In the genomic region with DNA sequence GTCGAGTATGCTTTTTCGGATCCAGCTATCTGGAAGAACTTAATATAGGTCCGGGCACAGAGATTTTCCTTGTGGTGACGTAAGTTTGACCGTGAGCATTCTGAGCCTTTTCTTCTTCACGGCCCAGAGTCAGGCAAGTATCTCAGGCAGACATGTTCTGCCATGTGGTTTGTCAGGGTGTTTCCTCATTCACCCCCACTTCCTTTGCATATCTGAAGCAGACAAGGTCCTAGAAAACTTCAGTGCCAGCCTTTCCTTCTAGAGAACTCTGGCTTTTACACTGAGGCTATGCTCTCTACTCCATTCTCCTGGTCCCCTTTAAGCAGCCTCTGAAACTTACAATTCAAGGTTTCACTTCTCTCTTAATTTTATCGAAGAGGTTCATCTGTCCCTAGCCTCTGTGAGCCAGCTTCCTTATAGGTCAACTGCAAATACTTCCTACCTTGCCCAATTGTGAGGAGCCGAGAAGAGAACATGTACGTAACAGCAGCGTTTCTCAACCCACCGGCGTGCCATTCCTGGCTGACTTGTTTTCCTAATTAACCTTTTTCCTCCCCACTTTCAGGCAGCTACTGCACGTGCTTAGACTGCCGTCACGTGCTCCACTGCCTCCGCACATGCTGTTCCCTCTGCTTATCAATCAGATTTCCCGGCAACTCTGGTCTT, we compare ENCODE assay signal across 8 cellular contexts. TPM values are rescaled to one million over a fixed set of nuclear protein-coding genes. Genes with fewer than 3 reads are reported as not detected.
DNase-seq lines count a peak whose midpoint lies in the region; ATAC-seq and TF ChIP-seq lines count a peak whose summit lies in the region.

No MANE protein-coding gene starts in this region.

- peaks cover 56% of the 10 kb centered on the region for H3K36me3 ChIP-seq in MG63

- H3K27ac Mint-ChIP-seq in memory B cell = peak overlapping the region; percentile 97
- no peak overlapping the region for H3K27ac Mint-ChIP-seq in nephron progenitor cell

- no peaks in the 10 kb centered on the region for H3K9me3 ChIP-seq in MG63

- peak; percentile 95 for ATAC-seq in GM18858 (IDR thresholded peaks at IDR 0.05; ENCODE audit: unreplicated experiment)
- peak; percentile 91 for ATAC-seq in HG02588 (IDR thresholded peaks at IDR 0.05; ENCODE audit: unreplicated experiment)
- ATAC-seq in memory B cell (ENCODE audit: low read depth) = peak; percentile 88

- TF ChIP-seq CTCF in nephron progenitor cell (IDR thresholded peaks at IDR 0.05) = no peak

- H3K27me3 Mint-ChIP-seq in memory B cell (no peaks in the 10 kb centered on the region), nephron progenitor cell (ENCODE audit: low read depth, poor library complexity) (no peaks in the 10 kb centered on the region)

- H3K4me3 ChIP-seq in MG63 = no peak overlapping the region

- H3K9me3 Mint-ChIP-seq in memory B cell (peaks cover 5% of the 10 kb centered on the region), nephron progenitor cell (peaks cover 8% of the 10 kb centered on the region)

- DNase-seq in MV-4-11 (lab: John Stamatoyannopoulos, UW) (peak; percentile 87), memory B cell (ENCODE audit: low spot score in 2 of 2) (peak; percentile 19 to 22), MG63 (no peak), nephron progenitor cell (no peak), NCI-H748 treated with DMSO at 0.1 percent for 48 hours (lab: John Stamatoyannopoulos, UW) (no peak)
- DNase-seq in activated CD4-positive, CD25-positive, alpha-beta regulatory T cell treated with anti-CD3 and anti-CD28 coated beads, Interleukin-2, amount 50 U/mL, for 72 hours = no peak

- H3K4me1 Mint-ChIP-seq in memory B cell (peaks cover 14% of the 10 kb centered on the region), nephron progenitor cell (peaks cover 4% of the 10 kb centered on the region)

- H3K27me3 ChIP-seq in MG63 = no peaks in the 10 kb centered on the region

- peaks cover 28% of the 10 kb centered on the region for H3K36me3 Mint-ChIP-seq in memory B cell
- peaks cover 78% of the 10 kb centered on the region for H3K36me3 Mint-ChIP-seq in nephron progenitor cell (ENCODE audit: low read depth)

- peak overlapping the region; percentile 87 for H3K4me3 Mint-ChIP-seq in memory B cell
- H3K4me3 Mint-ChIP-seq in nephron progenitor cell = no peak overlapping the region

RNA-seq across cellular contexts. Expression of gene CDCA7L, which starts 47.3 kb away (rescaled TPM):
- 94.0 and 118 TPM in 2 replicates for total RNA-seq in MG63 (2014; rRNA removed; shearing (Covaris generic); ENCODE audit: low replicate concordance)

Comparison
In these comparisons a context has a peak if more than half of its experiments do, and no peak if none do; other contexts are left out.
1. DNase-seq: peak in MV-4-11 (single experiment) and memory B cell (2 of 2); none in MG63 (single experiment), nephron progenitor cell (single experiment), NCI-H748 treated with DMSO at 0.1 percent for 48 hours (single experiment) and activated CD4-positive, CD25-positive, alpha-beta regulatory T cell treated with anti-CD3 and anti-CD28 coated beads, Interleukin-2, amount 50 U/mL, for 72 hours (single experiment).
2. Peak in every context shown above with its lines, with median percentiles within 50 percentile points of each other: ATAC-seq.